Comparison of ENCODE assay signal across 8 cellular contexts in genomic region chr1:52633291-52633754, GRCh38. TPM values are rescaled to one million over a fixed set of nuclear protein-coding genes. Genes with fewer than 3 reads are reported as not detected.
DNase-seq lines count a peak whose midpoint lies in the region; ATAC-seq and TF ChIP-seq lines count a peak whose summit lies in the region.

No MANE protein-coding gene starts in this region.

- DNase-seq in DMS 273 (lab: John Stamatoyannopoulos, UW; ENCODE audit: unreplicated experiment), result peak; percentile 77
- DNase-seq in DMS 273 treated with DMSO at 0.1 percent for 48 hours (lab: John Stamatoyannopoulos, UW), result no peak
- peak in 2 of 3 experiments; percentile 15 to 31 for DNase-seq in activated CD8-positive, alpha-beta memory T cell treated with anti-CD3 and anti-CD28 coated beads for 48 hours (ENCODE audit: low read depth in 2 of 3, low spot score in 2 of 3)
- DNase-seq in esophagus squamous epithelium (lab: John Stamatoyannopoulos, UW), result no peak
- peak in 1 of 2 donors; percentile 14 for DNase-seq in psoas muscle
- DNase-seq in DMS153 (lab: John Stamatoyannopoulos, UW), result no peak
- DNase-seq in NCI-H2081 (lab: John Stamatoyannopoulos, UW), result no peak

- H3K4me1 ChIP-seq in esophagus squamous epithelium (peaks cover 9 to 29% (median 11%) of the 10 kb centered on the region in 3 donors), psoas muscle (peaks cover 8% of the 10 kb centered on the region)

- TF ChIP-seq POLR2A in esophagus squamous epithelium (IDR thresholded peaks at IDR 0.05), result no peak

- H3K4me3 ChIP-seq in esophagus squamous epithelium, result peak overlapping the region; percentile 27 to 61 (median 40)
- H3K4me3 ChIP-seq in psoas muscle, result peak overlapping the region; percentile 69

- peak; percentile 36 to 61 (median 46) for ATAC-seq in psoas muscle
- ATAC-seq in GM19328 (IDR thresholded peaks at IDR 0.05; ENCODE audit: unreplicated experiment), result no peak

- peaks cover 0 to 56% (median 1%) of the 10 kb centered on the region in 4 donors for H3K27me3 ChIP-seq in esophagus squamous epithelium
- H3K27me3 ChIP-seq in psoas muscle (ENCODE audit: insufficient read depth in 3 of 3, low read length in 2 of 3), result no peaks in the 10 kb centered on the region

- intact Hi-C loops in esophagus squamous epithelium (cut with DNase I), result no loop called here
- intact Hi-C loops in psoas muscle (cut with DNase I), result no loop called here

- H3K27ac ChIP-seq in esophagus squamous epithelium (peak overlapping the region in 3 of 4 donors; percentile 2 to 71 (median 28)), psoas muscle (peak overlapping the region; percentile 16)

- no peaks in the 10 kb centered on the region for H3K36me3 ChIP-seq in esophagus squamous epithelium
- no peaks in the 10 kb centered on the region for H3K36me3 ChIP-seq in psoas muscle (ENCODE audit: insufficient read depth in 1 of 2, low read depth in 1 of 2)

- H3K9me3 ChIP-seq in esophagus squamous epithelium, result no peaks in the 10 kb centered on the region
- H3K9me3 ChIP-seq in psoas muscle, result no peaks in the 10 kb centered on the region

- TF ChIP-seq CTCF in esophagus squamous epithelium (IDR thresholded peaks at IDR 0.05) (no peak), psoas muscle (IDR thresholded peaks at IDR 0.05) (no peak)

- WGBS in esophagus squamous epithelium, 2 donors, result 6 to 14% methylated on average over 14 to 17 of the region's 52 CpGs
- 6 to 14% (median 7%) methylated on average over 31 to 52 of the region's 52 CpGs for WGBS in psoas muscle, 3 donors

RNA-seq across cellular contexts. Expression of gene SHISAL2A, which starts 0.4 kb away (rescaled TPM):
- total RNA-seq in esophagus squamous epithelium (1 to 10 TPM in 1 of 4 donors, not detected in 3; 1.7 TPM), psoas muscle (1 to 10 TPM in 1 of 4 donors, under 1 TPM in 3; 0.19 to 1.6 (median 0.45) TPM)
- polyA plus RNA-seq in psoas muscle, result under 1 TPM; 0.13 to 0.44 (median 0.25) TPM

RNA-seq across cellular contexts. Expression of gene GPX7, which starts 31.2 kb away (rescaled TPM):
- total RNA-seq in esophagus squamous epithelium (1 to 10 TPM; 1.6 to 9.9 (median 2.7) TPM), psoas muscle (10 to 100 TPM in 2 of 4 donors, 1 to 10 TPM in 2; 5.6 to 12.2 (median 10.2) TPM)
- polyA plus RNA-seq in psoas muscle, result 1 to 10 TPM; 3.6 to 7.9 (median 7.7) TPM

Comparison
In these comparisons a context has a peak if more than half of its experiments do, and no peak if none do; other contexts are left out.
1. DNase-seq: peak in DMS 273 (single experiment) and activated CD8-positive, alpha-beta memory T cell treated with anti-CD3 and anti-CD28 coated beads for 48 hours (2 of 3); none in DMS 273 treated with DMSO at 0.1 percent for 48 hours (single experiment), esophagus squamous epithelium (single experiment), DMS153 (single experiment) and NCI-H2081 (0 of 2).